Comparison of ENCODE assay signal across 11 cellular contexts in genomic region chr13:30898721-30899188, GRCh38. TPM values are rescaled to one million over a fixed set of nuclear protein-coding genes. Genes with fewer than 3 reads are reported as not detected.
A peak's percentile ranks its signal among the peaks of the same experiment; 100 is the strongest.
DNase-seq lines count a peak whose midpoint lies in the region; TF ChIP-seq lines count a peak whose summit lies in the region.
"Had no signal": no experiment of that assay in that cellular context is flagged by ENCODE, and none has a peak within 500 bp of the region (broad histone marks: within the 10 kb centered on the region; RNA-seq: fewer than 3 reads in every experiment).

No MANE protein-coding gene starts in this region.

- H2BK20ac ChIP-seq in H9 (ENCODE audit: low read depth, low read length, poor library complexity, severe bottlenecking), result no peak overlapping the region

- no peak overlapping the region for H3K4me3 Mint-ChIP-seq in H9
- no peak overlapping the region for H3K4me3 Mint-ChIP-seq in activated naive CD8-positive, alpha-beta T cell
- H3K4me3 Mint-ChIP-seq: endodermal cell; T-helper 1 cell treated with Interleukin-12 subunit alpha and Interleukin-12 subunit beta and Interleukin-4 antibody, amounts not matched to agents 30 μg/mL and 1 μg/mL, for 36 hours had no signal

- H3K27ac ChIP-seq in H9 (ENCODE audit: insufficient read length, low read depth, low read length) (no peak overlapping the region), left ventricle myocardium inferior (replicated peaks) (peak overlapping the region; percentile 61), smooth muscle cell (ENCODE audit: low read depth) (peak overlapping the region; percentile 77)
- H3K27ac ChIP-seq: KMS-11 had no signal

- no peak overlapping the region for H3K4me3 ChIP-seq in left ventricle myocardium inferior
- no peak overlapping the region for H3K4me3 ChIP-seq in smooth muscle cell

- no peak overlapping the region for H3K27ac Mint-ChIP-seq in H9
- peak overlapping the region; percentile 36 for H3K27ac Mint-ChIP-seq in activated naive CD8-positive, alpha-beta T cell
- H3K27ac Mint-ChIP-seq: endodermal cell; T-helper 1 cell treated with Interleukin-12 subunit alpha and Interleukin-12 subunit beta and Interleukin-4 antibody, amounts not matched to agents 30 μg/mL and 1 μg/mL, for 36 hours had no signal

- no peak overlapping the region for H4K8ac ChIP-seq in H9 (replicated peaks; ENCODE audit: insufficient read length, low read depth, low read length)

- H3K27me3 ChIP-seq in H9 (ENCODE audit: insufficient read depth, low read length) (no peaks in the 10 kb centered on the region), left ventricle myocardium inferior (ENCODE audit: low read depth) (peaks cover 3% of the 10 kb centered on the region), smooth muscle cell (ENCODE audit: low read depth) (no peaks in the 10 kb centered on the region)

- intact Hi-C loops in left ventricle myocardium inferior (cut with micrococcal nuclease), result no loop called here

- no peak overlapping the region for H3K56ac ChIP-seq in H9 (ENCODE audit: insufficient read length, low read depth, low read length)

- H3T11ph ChIP-seq in H9 (ENCODE audit: low read length), result no peak overlapping the region

- H3K36me3 ChIP-seq in left ventricle myocardium inferior (no peaks in the 10 kb centered on the region), smooth muscle cell (ENCODE audit: low read depth) (no peaks in the 10 kb centered on the region)

- H3K4ac ChIP-seq in H9 (ENCODE audit: low read depth, low read length), result no peak overlapping the region

- DNase-seq in H9, result no peak
- DNase-seq in left ventricle myocardium inferior, result no peak
- DNase-seq in smooth muscle cell (lab: John Stamatoyannopoulos, UW; ENCODE audit: unreplicated experiment), result no peak
- DNase-seq in HPDE6-E6E7 (ENCODE audit: extremely low spot score), result no peak
- no peak for DNase-seq in NK-92 (lab: John Stamatoyannopoulos, UW; ENCODE audit: unreplicated experiment)
- DNase-seq in nucleus accumbens (lab: John Stamatoyannopoulos, UW), result no peak
- DNase-seq in GM20000 (ENCODE audit: low spot score), result no peak
- DNase-seq: endodermal cell had no signal

- H2BK15ac ChIP-seq in H9 (ENCODE audit: low read depth, low read length), result 0 out of 2 replicates have a peak overlapping the region, but pooled peaks have one; percentile 9

- peaks cover 15 to 16% of the 10 kb centered on the region in 2 experiments for H3K4me1 Mint-ChIP-seq in H9
- peaks cover 7% of the 10 kb centered on the region for H3K4me1 Mint-ChIP-seq in activated naive CD8-positive, alpha-beta T cell (ENCODE audit: low read depth)
- H3K4me1 Mint-ChIP-seq: endodermal cell had no signal

- peaks cover 0 to 3% of the 10 kb centered on the region in 2 experiments; a peak in 2 of 5 replicates for H3K9me3 Mint-ChIP-seq in H9
- no peaks in the 10 kb centered on the region for H3K9me3 Mint-ChIP-seq in activated naive CD8-positive, alpha-beta T cell (ENCODE audit: low read depth)
- H3K9me3 Mint-ChIP-seq: endodermal cell; T-helper 1 cell treated with Interleukin-12 subunit alpha and Interleukin-12 subunit beta and Interleukin-4 antibody, amounts not matched to agents 30 μg/mL and 1 μg/mL, for 36 hours had no signal

- no peak overlapping the region for H3K9ac ChIP-seq in H9 (ENCODE audit: extremely low read depth, insufficient read length, low read length)
- H3K9ac ChIP-seq in smooth muscle cell (ENCODE audit: low read depth), result peak overlapping the region; percentile 38
- H3K9ac ChIP-seq: KMS-11 had no signal

- H2AK5ac ChIP-seq in H9 (ENCODE audit: insufficient read length, low read length), result no peak overlapping the region

- H3K9me3 ChIP-seq in H9 (ENCODE audit: control insufficient read depth, low read depth, low read length) (no peaks in the 10 kb centered on the region), left ventricle myocardium inferior (replicated peaks) (no peaks in the 10 kb centered on the region), smooth muscle cell (replicated peaks; ENCODE audit: low read depth) (no peaks in the 10 kb centered on the region)

- H2BK5ac ChIP-seq in H9 (ENCODE audit: insufficient read length, low read length), result no peak overlapping the region

- no peak overlapping the region for H3K23ac ChIP-seq in H9 (ENCODE audit: insufficient read length, low read depth, low read length)

- no peaks in the 10 kb centered on the region for H3K36me3 Mint-ChIP-seq in H9 (ENCODE audit: insufficient read depth in 1 of 3, low read depth in 3 of 3)
- H3K36me3 Mint-ChIP-seq in activated naive CD8-positive, alpha-beta T cell, result no peaks in the 10 kb centered on the region

- H3K23me2 ChIP-seq in H9 (ENCODE audit: insufficient read length, low read depth, low read length, poor library complexity, severe bottlenecking), result no peaks in the 10 kb centered on the region

- no peak overlapping the region for H2BK120ac ChIP-seq in H9 (ENCODE audit: low read depth, low read length, poor library complexity, severe bottlenecking)

- H4K20me1 ChIP-seq in H9 (ENCODE audit: control insufficient read depth, insufficient read depth, insufficient read length), result no peaks in the 10 kb centered on the region
- H4K20me1 ChIP-seq in smooth muscle cell (ENCODE audit: low read depth), result no peaks in the 10 kb centered on the region

- H3K18ac ChIP-seq in H9 (ENCODE audit: insufficient read length, low read depth, low read length), result no peak overlapping the region

- no CpG with 5 or more reads among the region's 7 CpGs for WGBS in H9 (ENCODE audit: extremely low coverage, insufficient read length, low lambda C conversion rate)
- WGBS in smooth muscle cell (ENCODE audit: low lambda C conversion rate), result 40% methylated on average over 7 of the region's 7 CpGs

- H3K14ac ChIP-seq in H9 (ENCODE audit: insufficient read depth, low read length), result no peak overlapping the region

- no peaks in the 10 kb centered on the region for H3K79me2 ChIP-seq in H9 (ENCODE audit: insufficient read depth, low read length)
- no peaks in the 10 kb centered on the region for H3K79me2 ChIP-seq in smooth muscle cell (ENCODE audit: low read depth)

- no peak overlapping the region for H2BK12ac ChIP-seq in H9 (ENCODE audit: insufficient read length, low read depth, low read length)

- H3F3A ChIP-seq in smooth muscle cell (ENCODE audit: low read depth), result no peaks in the 10 kb centered on the region

- H3K4me1 ChIP-seq in H9 (ENCODE audit: insufficient read depth, low read length), result peaks cover 3% of the 10 kb centered on the region; the same call in 1 of the 2 replicates
- H3K4me1 ChIP-seq in left ventricle myocardium inferior, result peaks cover 15% of the 10 kb centered on the region
- peaks cover 14% of the 10 kb centered on the region for H3K4me1 ChIP-seq in smooth muscle cell (ENCODE audit: low read depth)

- H4K91ac ChIP-seq in H9 (ENCODE audit: insufficient read length, low read depth, low read length), result no peak overlapping the region

- peaks cover 31% of the 10 kb centered on the region for H3K27me3 Mint-ChIP-seq in H9 (ENCODE audit: low read depth)
- peaks cover 26% of the 10 kb centered on the region for H3K27me3 Mint-ChIP-seq in activated naive CD8-positive, alpha-beta T cell

- H3K4me2 ChIP-seq in H9 (ENCODE audit: insufficient read depth, insufficient read length, low read length) (no peak overlapping the region), smooth muscle cell (peak overlapping the region; percentile 67)
- H3K4me2 ChIP-seq: KMS-11 had no signal

- H4K5ac ChIP-seq in H9 (ENCODE audit: insufficient read length, low read depth, low read length), result no peak overlapping the region

- H2AFZ ChIP-seq in H9 (ENCODE audit: low read length) (no peak overlapping the region), smooth muscle cell (ENCODE audit: low read depth) (peak overlapping the region; percentile 76)

- TF ChIP-seq CTCF in H9 (conservative IDR thresholded peaks at IDR 0.05) (no peak), left ventricle myocardium inferior (IDR thresholded peaks at IDR 0.05; ENCODE audit: borderline replicate concordance) (no peak), smooth muscle cell (IDR thresholded peaks at IDR 0.05; ENCODE audit: borderline replicate concordance, insufficient read depth, poor library complexity, severe bottlenecking) (no peak), GM20000 (IDR thresholded peaks at IDR 0.05; ENCODE audit: extremely low read depth, missing control alignments) (no peak)

- H3K79me1 ChIP-seq in H9 (ENCODE audit: insufficient read depth, low read depth, low read length, poor library complexity, severe bottlenecking), result no peaks in the 10 kb centered on the region

RNA-seq across cellular contexts. Expression of gene MEDAG, which starts 7.3 kb away (rescaled TPM):
- 0.87 and 0.88 TPM in 2 replicates for total RNA-seq in H9 (2021)
- total RNA-seq in left ventricle myocardium inferior, result 5.9 TPM
- total RNA-seq in smooth muscle cell, result not detected in 2 replicates
- polyA plus RNA-seq in smooth muscle cell, result not detected in 2 replicates

RNA-seq across cellular contexts. Expression of gene TEX26, which starts 33.7 kb away (rescaled TPM):
- not detected in 2 replicates for total RNA-seq in H9 (2021)
- total RNA-seq in left ventricle myocardium inferior, result not detected
- total RNA-seq in smooth muscle cell, result 0.58 and 0.72 TPM in 2 replicates
- polyA plus RNA-seq in smooth muscle cell, result 0.26 and 0.42 TPM in 2 replicates
- total RNA-seq: endodermal cell had no signal
